ENCODE assay signal across 17 cellular contexts in the genomic region with DNA sequence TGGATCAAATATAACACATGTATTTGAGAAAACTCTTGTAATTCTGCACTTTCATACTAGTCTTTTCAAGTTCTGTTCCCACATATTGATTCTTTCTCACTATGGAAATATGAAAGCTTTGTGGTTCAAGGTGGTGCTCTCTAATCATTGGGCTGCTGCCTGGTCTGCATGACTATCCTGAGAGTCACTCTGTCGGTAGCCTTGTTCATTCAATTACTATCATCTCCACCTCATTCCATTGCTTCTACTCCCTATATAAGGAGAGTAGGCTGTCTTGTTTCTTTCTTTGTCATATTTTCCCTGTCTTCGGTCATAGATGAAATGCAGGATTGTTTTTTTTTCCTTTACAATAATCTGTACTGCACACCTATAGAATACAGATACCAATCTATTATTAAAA.
DNase-seq lines count a peak whose midpoint lies in the region; ATAC-seq and TF ChIP-seq lines count a peak whose summit lies in the region.
"Had no signal": no experiment of that assay in that cellular context is flagged by ENCODE, and none has a peak within 500 bp of the region (broad histone marks: within the 10 kb centered on the region; RNA-seq: fewer than 3 reads in every experiment).

No MANE protein-coding gene starts in this region.

- TF ChIP-seq RAD21 in SK-N-SH (IDR thresholded peaks at IDR 0.05; ENCODE audit: low read length): no peak

- H3K79me2 ChIP-seq in SK-N-SH (ENCODE audit: insufficient read depth): no peaks in the 10 kb centered on the region

- POLR2A ChIA-PET in SK-N-SH (lab: Yijun Ruan, JAX): no interaction called here

- peak overlapping the region; percentile 34 for H3K4me3 Mint-ChIP-seq in HFFc6
- H3K4me3 Mint-ChIP-seq: activated CD4-positive, alpha-beta memory T cell treated with anti-CD3 and anti-CD28 coated beads, Interleukin-2, amount 10 ng/mL, durations not matched to agents 7 days and 5 days; brain had no signal

- peaks cover 11% of the 10 kb centered on the region for H3K36me3 Mint-ChIP-seq in HFFc6 (ENCODE audit: low read depth)
- H3K36me3 Mint-ChIP-seq: brain had no signal

- peaks cover 13% of the 10 kb centered on the region for H3F3A ChIP-seq in SK-N-SH (replicated peaks; ENCODE audit: insufficient read depth)

- H3K9me3 Mint-ChIP-seq in HFFc6: peaks cover 7% of the 10 kb centered on the region
- H3K9me3 Mint-ChIP-seq: activated CD4-positive, alpha-beta memory T cell treated with anti-CD3 and anti-CD28 coated beads, Interleukin-2, amount 10 ng/mL, durations not matched to agents 7 days and 5 days had no signal

- peak overlapping the region; percentile 82 for H3K27ac Mint-ChIP-seq in HFFc6
- H3K27ac Mint-ChIP-seq: activated CD4-positive, alpha-beta memory T cell treated with anti-CD3 and anti-CD28 coated beads, Interleukin-2, amount 10 ng/mL, durations not matched to agents 7 days and 5 days; brain had no signal

- TF ChIP-seq CTCF in HFFc6 (IDR thresholded peaks at IDR 0.05): no peak
- no peak for TF ChIP-seq CTCF in SK-N-SH (IDR thresholded peaks at IDR 0.05)

- H3K27ac ChIP-seq in SK-N-SH (ENCODE audit: low read depth in 2 of 2, low read length in 1 of 2): peak overlapping the region; percentile 73 to 76; a peak in 3 of 4 replicates
- H3K27ac ChIP-seq: thoracic aorta had no signal

- H3K4me3 ChIP-seq in SK-N-SH (ENCODE audit: low read depth in 2 of 2, low read length in 1 of 2): no peak overlapping the region
- H3K4me3 ChIP-seq: thoracic aorta had no signal

- no peaks in the 10 kb centered on the region for H3K9me2 ChIP-seq in SK-N-SH

- H3K36me3 ChIP-seq in SK-N-SH (replicated peaks in 1 of 2; ENCODE audit: control insufficient read depth in 1 of 2, insufficient read depth in 2 of 2, low read length in 1 of 2): peaks cover 0 to 7% of the 10 kb centered on the region in 2 experiments
- H3K36me3 ChIP-seq: thoracic aorta had no signal

- WGBS in SK-N-SH (ENCODE audit: low lambda C conversion rate): 19% methylated on average over 2 of the region's 2 CpGs

- peaks cover 43% of the 10 kb centered on the region for H3K4me1 Mint-ChIP-seq in HFFc6 (ENCODE audit: low read depth)
- H3K4me1 Mint-ChIP-seq: activated CD4-positive, alpha-beta memory T cell treated with anti-CD3 and anti-CD28 coated beads, Interleukin-2, amount 10 ng/mL, durations not matched to agents 7 days and 5 days had no signal

- DNase-seq in A172 (ENCODE audit: low spot score) (peak; percentile 91), HFFc6 (peak; percentile 79), SK-N-SH (no peak), fibroblast of peridontal ligament (ENCODE audit: extremely low read depth) (peak; percentile 66), AML-193 (lab: John Stamatoyannopoulos, UW) (no peak), hippocampal formation (lab: John Stamatoyannopoulos, UW) (no peak)
- DNase-seq in activated CD4-positive, CD25-positive, alpha-beta regulatory T cell (lab: John Stamatoyannopoulos, UW): no peak
- DNase-seq: 8988T; activated CD4-positive, alpha-beta memory T cell treated with anti-CD3 and anti-CD28 coated beads, Interleukin-2, amount 10 ng/mL, durations not matched to agents 7 days and 5 days; DMS153; GOT3; hypothalamus; nucleus accumbens; stimulated activated CD4-positive, alpha-beta T cell treated with anti-CD3 and anti-CD28 coated beads, Interleukin-12 subunit alpha, Interleukin-12 subunit beta, amount 100 ng/mL, for 4 hours had no signal

- peaks cover 0 to 4% of the 10 kb centered on the region in 2 experiments; a peak in 2 of 4 replicates for H3K4me1 ChIP-seq in SK-N-SH (ENCODE audit: control insufficient read depth in 1 of 2, insufficient read depth in 2 of 2, low read depth in 1 of 2, low read length in 1 of 2)

- ATAC-seq in GM19452 (IDR thresholded peaks at IDR 0.05; ENCODE audit: unreplicated experiment): no peak

- peak overlapping the region; percentile 12; the same call in 1 of the 2 replicates for H2AFZ ChIP-seq in SK-N-SH (ENCODE audit: low read depth)

- H3K4me2 ChIP-seq in SK-N-SH: no peak overlapping the region

- no peaks in the 10 kb centered on the region; the same call in 1 of the 2 replicates for H3K27me3 Mint-ChIP-seq in HFFc6 (ENCODE audit: insufficient read depth)
- H3K27me3 Mint-ChIP-seq: activated CD4-positive, alpha-beta memory T cell treated with anti-CD3 and anti-CD28 coated beads, Interleukin-2, amount 10 ng/mL, durations not matched to agents 7 days and 5 days had no signal

- peak in 1 of 2 experiments; percentile 68; a peak in 2 of 4 replicates for TF ChIP-seq EP300 in SK-N-SH (IDR thresholded peaks at IDR 0.05; ENCODE audit: borderline replicate concordance in 1 of 2, low read depth in 1 of 2, low read length in 1 of 2)

- H3K27me3 ChIP-seq in SK-N-SH (ENCODE audit: insufficient read depth): no peaks in the 10 kb centered on the region

- CTCF ChIA-PET in SK-N-SH (lab: Yijun Ruan, JAX): no interaction called here

- no peaks in the 10 kb centered on the region for H4K20me1 ChIP-seq in SK-N-SH (ENCODE audit: insufficient read depth)

- H3K9me3 ChIP-seq in SK-N-SH: peaks cover 18% of the 10 kb centered on the region; the same call in 1 of the 2 replicates

- H3K9ac ChIP-seq in SK-N-SH: peak overlapping the region; percentile 62

TF ChIP-seq in SK-N-SH, 30 proteins besides CTCF, POLR2A, EP300 and RAD21 (continues in another document):
- TF ChIP-seq, protein P1, sequence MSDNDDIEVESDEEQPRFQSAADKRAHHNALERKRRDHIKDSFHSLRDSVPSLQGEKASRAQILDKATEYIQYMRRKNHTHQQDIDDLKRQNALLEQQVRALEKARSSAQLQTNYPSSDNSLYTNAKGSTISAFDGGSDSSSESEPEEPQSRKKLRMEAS (IDR thresholded peaks at IDR 0.05; ENCODE audit: low read depth): no peak
- TF ChIP-seq CHD2 (IDR thresholded peaks at IDR 0.05; ENCODE audit: low read length, partially characterized antibody) (no peak), MXI1 (IDR thresholded peaks at IDR 0.05; ENCODE audit: low read depth, low read length) (no peak), TEAD4 (IDR thresholded peaks at IDR 0.05; ENCODE audit: borderline replicate concordance, insufficient read depth) (0 out of 2 replicates have a peak, but pooled peaks have one; percentile 24), GATA2 (CRISPR knock-in tag; IDR thresholded peaks at IDR 0.05) (no peak), NFIC (IDR thresholded peaks at IDR 0.05; ENCODE audit: borderline replicate concordance) (peak; percentile 63), SMC3 (IDR thresholded peaks at IDR 0.05; ENCODE audit: low read depth, low read length) (no peak), RCOR1 (IDR thresholded peaks at IDR 0.05; ENCODE audit: low read length) (no peak), RXRA (IDR thresholded peaks at IDR 0.05; ENCODE audit: borderline replicate concordance, low read depth) (peak; percentile 18; the same call in 1 of the 2 replicates), FOXM1 (IDR thresholded peaks at IDR 0.05; ENCODE audit: low read depth) (0 out of 2 replicates have a peak, but pooled peaks have one; percentile 32), NRF1 (IDR thresholded peaks at IDR 0.05; ENCODE audit: low read depth, low read length) (no peak)
- TF ChIP-seq, protein P2, sequence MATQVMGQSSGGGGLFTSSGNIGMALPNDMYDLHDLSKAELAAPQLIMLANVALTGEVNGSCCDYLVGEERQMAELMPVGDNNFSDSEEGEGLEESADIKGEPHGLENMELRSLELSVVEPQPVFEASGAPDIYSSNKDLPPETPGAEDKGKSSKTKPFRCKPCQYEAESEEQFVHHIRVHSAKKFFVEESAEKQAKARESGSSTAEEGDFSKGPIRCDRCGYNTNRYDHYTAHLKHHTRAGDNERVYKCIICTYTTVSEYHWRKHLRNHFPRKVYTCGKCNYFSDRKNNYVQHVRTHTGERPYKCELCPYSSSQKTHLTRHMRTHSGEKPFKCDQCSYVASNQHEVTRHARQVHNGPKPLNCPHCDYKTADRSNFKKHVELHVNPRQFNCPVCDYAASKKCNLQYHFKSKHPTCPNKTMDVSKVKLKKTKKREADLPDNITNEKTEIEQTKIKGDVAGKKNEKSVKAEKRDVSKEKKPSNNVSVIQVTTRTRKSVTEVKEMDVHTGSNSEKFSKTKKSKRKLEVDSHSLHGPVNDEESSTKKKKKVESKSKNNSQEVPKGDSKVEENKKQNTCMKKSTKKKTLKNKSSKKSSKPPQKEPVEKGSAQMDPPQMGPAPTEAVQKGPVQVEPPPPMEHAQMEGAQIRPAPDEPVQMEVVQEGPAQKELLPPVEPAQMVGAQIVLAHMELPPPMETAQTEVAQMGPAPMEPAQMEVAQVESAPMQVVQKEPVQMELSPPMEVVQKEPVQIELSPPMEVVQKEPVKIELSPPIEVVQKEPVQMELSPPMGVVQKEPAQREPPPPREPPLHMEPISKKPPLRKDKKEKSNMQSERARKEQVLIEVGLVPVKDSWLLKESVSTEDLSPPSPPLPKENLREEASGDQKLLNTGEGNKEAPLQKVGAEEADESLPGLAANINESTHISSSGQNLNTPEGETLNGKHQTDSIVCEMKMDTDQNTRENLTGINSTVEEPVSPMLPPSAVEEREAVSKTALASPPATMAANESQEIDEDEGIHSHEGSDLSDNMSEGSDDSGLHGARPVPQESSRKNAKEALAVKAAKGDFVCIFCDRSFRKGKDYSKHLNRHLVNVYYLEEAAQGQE (IDR thresholded peaks at IDR 0.05; ENCODE audit: low read depth, low read length): no peak
- TF ChIP-seq, protein P3, sequence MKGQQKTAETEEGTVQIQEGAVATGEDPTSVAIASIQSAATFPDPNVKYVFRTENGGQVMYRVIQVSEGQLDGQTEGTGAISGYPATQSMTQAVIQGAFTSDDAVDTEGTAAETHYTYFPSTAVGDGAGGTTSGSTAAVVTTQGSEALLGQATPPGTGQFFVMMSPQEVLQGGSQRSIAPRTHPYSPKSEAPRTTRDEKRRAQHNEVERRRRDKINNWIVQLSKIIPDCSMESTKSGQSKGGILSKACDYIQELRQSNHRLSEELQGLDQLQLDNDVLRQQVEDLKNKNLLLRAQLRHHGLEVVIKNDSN (IDR thresholded peaks at IDR 0.05; ENCODE audit: borderline replicate concordance, low read depth): no peak
- TF ChIP-seq, protein P4, sequence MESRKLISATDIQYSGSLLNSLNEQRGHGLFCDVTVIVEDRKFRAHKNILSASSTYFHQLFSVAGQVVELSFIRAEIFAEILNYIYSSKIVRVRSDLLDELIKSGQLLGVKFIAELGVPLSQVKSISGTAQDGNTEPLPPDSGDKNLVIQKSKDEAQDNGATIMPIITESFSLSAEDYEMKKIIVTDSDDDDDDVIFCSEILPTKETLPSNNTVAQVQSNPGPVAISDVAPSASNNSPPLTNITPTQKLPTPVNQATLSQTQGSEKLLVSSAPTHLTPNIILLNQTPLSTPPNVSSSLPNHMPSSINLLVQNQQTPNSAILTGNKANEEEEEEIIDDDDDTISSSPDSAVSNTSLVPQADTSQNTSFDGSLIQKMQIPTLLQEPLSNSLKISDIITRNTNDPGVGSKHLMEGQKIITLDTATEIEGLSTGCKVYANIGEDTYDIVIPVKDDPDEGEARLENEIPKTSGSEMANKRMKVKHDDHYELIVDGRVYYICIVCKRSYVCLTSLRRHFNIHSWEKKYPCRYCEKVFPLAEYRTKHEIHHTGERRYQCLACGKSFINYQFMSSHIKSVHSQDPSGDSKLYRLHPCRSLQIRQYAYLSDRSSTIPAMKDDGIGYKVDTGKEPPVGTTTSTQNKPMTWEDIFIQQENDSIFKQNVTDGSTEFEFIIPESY (IDR thresholded peaks at IDR 0.05; ENCODE audit: borderline replicate concordance, low read depth): no peak

Comparison
In these comparisons a context has a peak if more than half of its experiments do, and no peak if none do; other contexts are left out.
1. DNase-seq: peak in A172 (single experiment), HFFc6 (single experiment) and fibroblast of peridontal ligament (single experiment); none in SK-N-SH (single experiment), AML-193 (0 of 2), activated CD4-positive, CD25-positive, alpha-beta regulatory T cell (0 of 4) and hippocampal formation (0 of 2).